In the genomic region with DNA sequence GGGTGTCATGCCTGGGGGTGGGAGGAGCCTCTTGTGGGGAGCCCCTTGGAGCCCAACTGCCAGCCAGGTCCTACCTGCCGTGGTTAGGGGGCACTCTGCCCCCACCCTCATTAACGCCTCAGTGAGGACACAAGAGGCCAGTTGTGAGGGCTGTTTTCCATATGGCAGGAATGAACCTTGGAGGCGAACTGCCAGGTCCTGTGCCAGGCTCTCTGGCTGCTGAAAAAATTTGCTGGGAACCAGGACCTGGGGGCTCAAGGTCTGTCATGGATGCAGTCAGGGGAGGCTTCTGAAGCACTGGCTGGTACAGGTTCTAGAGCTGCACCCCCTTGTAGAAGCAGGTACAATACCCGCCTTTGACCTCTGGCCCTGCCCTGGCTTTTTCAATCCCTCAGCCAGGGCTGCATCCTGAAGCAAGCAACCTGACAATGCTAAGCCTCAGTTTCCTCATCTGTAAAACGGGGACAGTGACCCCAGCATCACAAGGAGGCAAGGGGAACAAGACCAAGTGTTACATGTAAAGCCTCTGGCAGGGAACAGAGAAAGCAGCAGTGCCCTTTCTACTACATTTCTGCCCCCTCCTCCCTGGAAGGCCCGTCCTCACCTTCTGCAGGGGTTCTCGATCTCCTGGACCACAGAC, we compare ENCODE assay signal across 21 cellular contexts. TPM values are rescaled to one million over a fixed set of nuclear protein-coding genes. Genes with fewer than 3 reads are reported as not detected.
DNase-seq lines count a peak whose midpoint lies in the region; ATAC-seq and TF ChIP-seq lines count a peak whose summit lies in the region.
"Had no signal": no experiment of that assay in that cellular context is flagged by ENCODE, and none has a peak within 500 bp of the region (broad histone marks: within the 10 kb centered on the region; RNA-seq: fewer than 3 reads in every experiment).

No MANE protein-coding gene starts in this region.

- H3K23ac ChIP-seq in IMR-90 (ENCODE audit: low read depth, low read length) = no peak overlapping the region

- CTCF ChIA-PET in IMR-90 (lab: Yijun Ruan, JAX) = interaction anchor here (1.3 to 1.4 kb wide), 3 partner anchors 11 to 57 kb away, joined by 3 to 8 read pairs (median 5); no protein-coding TSS in a partner anchor

- no peak overlapping the region for H2BK20ac ChIP-seq in IMR-90 (ENCODE audit: low read depth, low read length)

- no peak overlapping the region; the same call in 1 of the 2 replicates for H3K56ac ChIP-seq in IMR-90 (ENCODE audit: extremely low read depth, insufficient read depth, low read length)

- no peak overlapping the region; the same call in 2 of the 3 replicates for H2BK15ac ChIP-seq in IMR-90 (ENCODE audit: low read depth, low read length)

- H3K4ac ChIP-seq in IMR-90 (ENCODE audit: low read depth, low read length) = no peak overlapping the region; the same call in 1 of the 2 replicates

- ATAC-seq in IMR-90 (ENCODE audit: low read depth) = no peak
- ATAC-seq in HG02852 (IDR thresholded peaks at IDR 0.05; ENCODE audit: unreplicated experiment) = no peak
- ATAC-seq: activated CD8-positive, alpha-beta memory T cell treated with anti-CD3 and anti-CD28 coated beads, Interleukin-2, amount 10 ng/mL, durations not matched to agents 7 days and 5 days; CD8-positive, alpha-beta T cell had no signal

- no peak overlapping the region for H4K91ac ChIP-seq in IMR-90 (ENCODE audit: insufficient read depth, low read depth, low read length)

- BruUV-seq in IMR-90 (replicated peaks; lab: Mats Ljungman, UMichigan) = no TSS peak

- DNase-seq in DMS79 (lab: John Stamatoyannopoulos, UW) = peak; percentile 67
- DNase-seq in IMR-90 = no peak
- DNase-seq in cerebellar cortex (ENCODE audit: low spot score) = peak; percentile 72
- DNase-seq in activated gamma-delta T cell (lab: John Stamatoyannopoulos, UW) = no peak
- DNase-seq in HPDE6-E6E7 (ENCODE audit: extremely low spot score) = no peak
- DNase-seq: activated CD4-positive, alpha-beta T cell treated with anti-CD3 and anti-CD28 coated beads, Interleukin-2, amount 10 ng/mL, durations not matched to agents 24 days and 14 days; activated CD8-positive, alpha-beta memory T cell treated with anti-CD3 and anti-CD28 coated beads, Interleukin-2, amount 10 ng/mL, durations not matched to agents 7 days and 5 days; CD8-positive, alpha-beta T cell; immature natural killer cell; lower lobe of right lung; naive B cell; NCI-H748 treated with DMSO at 0.1 percent for 48 hours; occipital lobe; OCI-M1; SIG-M5; T-helper 1 cell had no signal

- H3K9me1 ChIP-seq in IMR-90 (ENCODE audit: insufficient read depth, low read length) = peaks cover 7% of the 10 kb centered on the region; the same call in 1 of the 2 replicates

- H3K36me3 ChIP-seq in IMR-90 (ENCODE audit: control insufficient read depth, insufficient read depth, low read length) (no peaks in the 10 kb centered on the region; the same call in 1 of the 2 replicates), skeletal muscle satellite cell (ENCODE audit: insufficient read depth, low read length) (peaks cover 2% of the 10 kb centered on the region)
- H3K36me3 ChIP-seq: lower lobe of right lung had no signal

- H3K14ac ChIP-seq in IMR-90 (replicated peaks; ENCODE audit: low read depth, low read length) = no peak overlapping the region

- no peak overlapping the region for H2AK9ac ChIP-seq in IMR-90 (replicated peaks; ENCODE audit: low read depth, low read length, poor library complexity)

- H3K27me3 ChIP-seq in IMR-90 (ENCODE audit: control insufficient read depth, insufficient read depth, low read length) (no peaks in the 10 kb centered on the region), skeletal muscle satellite cell (ENCODE audit: control insufficient read depth, insufficient read depth, low read length) (peaks cover 3% of the 10 kb centered on the region)
- H3K27me3 ChIP-seq: testis had no signal

- no peak overlapping the region for H2BK120ac ChIP-seq in IMR-90 (ENCODE audit: low read depth, low read length)

- H3K27ac ChIP-seq in IMR-90 (ENCODE audit: insufficient read depth, low read length) = no peak overlapping the region
- H3K27ac ChIP-seq: epithelial cell of prostate, lower lobe of right lung had no signal

- intact Hi-C loops in IMR-90 (cut with micrococcal nuclease) = no loop called here

- no peak overlapping the region for H4K5ac ChIP-seq in IMR-90 (ENCODE audit: low read depth, low read length)

- H2AK5ac ChIP-seq in IMR-90 (ENCODE audit: low read depth, low read length) = no peak overlapping the region

- no peak for TF ChIP-seq POLR2A in IMR-90 (IDR thresholded peaks at IDR 0.05; ENCODE audit: low read depth, low read length)

- 93% methylated on average over 2 of the region's 7 CpGs; no CpG with 5 or more reads in 1 of the 2 experiments for WGBS in IMR-90 (ENCODE audit: extremely low coverage in 2 of 2, insufficient read length in 1 of 2), 2 experiments

- H3K9ac ChIP-seq in IMR-90 (ENCODE audit: low read depth, low read length) (no peak overlapping the region), skeletal muscle satellite cell (ENCODE audit: low read depth, low read length) (no peak overlapping the region)

- no peak overlapping the region for H4K8ac ChIP-seq in IMR-90 (ENCODE audit: low read depth in 2 of 2, low read length in 2 of 2)

- no peaks in the 10 kb centered on the region; a peak in 1 of 4 replicates for H3K79me1 ChIP-seq in IMR-90 (ENCODE audit: low read depth in 1 of 2, low read length in 2 of 2)

- H2AFZ ChIP-seq in IMR-90 (replicated peaks; ENCODE audit: low read length, poor library complexity) = peak overlapping the region; percentile 16

- no peak overlapping the region for H2BK5ac ChIP-seq in IMR-90 (ENCODE audit: low read depth, low read length, poor library complexity, severe bottlenecking)

- TF ChIP-seq RAD21 in IMR-90 (IDR thresholded peaks at IDR 0.05; ENCODE audit: low read length) = no peak

- in situ Hi-C loops in IMR-90 (cut with MboI; ENCODE audit: low sequenced_read_pairs) = no loop called here

- H3K4me1 ChIP-seq in IMR-90 (ENCODE audit: control insufficient read depth, insufficient read depth, low read length) (peaks cover 14% of the 10 kb centered on the region), skeletal muscle satellite cell (ENCODE audit: control insufficient read depth, insufficient read depth, low read length) (peaks cover 12% of the 10 kb centered on the region)

- H3K18ac ChIP-seq in IMR-90 (ENCODE audit: low read depth, low read length) = no peak overlapping the region; the same call in 1 of the 2 replicates

- POLR2A ChIA-PET in IMR-90 (lab: Charles Lee; ENCODE audit: unreplicated experiment) = no interaction called here

- H3K4me3 ChIP-seq in IMR-90 (ENCODE audit: insufficient read depth, low read depth, low read length) = no peak overlapping the region
- H3K4me3 ChIP-seq in skeletal muscle satellite cell (ENCODE audit: low read length) = no peak overlapping the region
- H3K4me3 ChIP-seq: lower lobe of right lung, testis had no signal

- dilution Hi-C loops in IMR-90 (cut with HindIII; ENCODE audit: low sequenced_read_pairs, unreplicated experiment) = no loop called here

- H4K20me1 ChIP-seq in IMR-90 (ENCODE audit: insufficient read depth, low read length) = peaks cover 3% of the 10 kb centered on the region

- TF ChIP-seq CTCF in IMR-90 (conservative IDR thresholded peaks at IDR 0.05; ENCODE audit: low read depth, low read length) = no peak

- H3K4me2 ChIP-seq in IMR-90 (ENCODE audit: low read depth, low read length) = no peak overlapping the region
- H3K4me2 ChIP-seq in skeletal muscle satellite cell (ENCODE audit: low read length) = peak overlapping the region; percentile 14

- H3K9me3 ChIP-seq in IMR-90 (ENCODE audit: control insufficient read depth, insufficient read depth, low read length) (no peaks in the 10 kb centered on the region), skeletal muscle satellite cell (replicated peaks; ENCODE audit: low read length) (no peaks in the 10 kb centered on the region)
- H3K9me3 ChIP-seq: lower lobe of right lung, testis had no signal

TF ChIP-seq in IMR-90, 13 proteins besides CTCF, POLR2A, EP300 and RAD21 (continues in another document):
- TF ChIP-seq FOS (IDR thresholded peaks at IDR 0.05; ENCODE audit: low read depth, low read length) = no peak
- no peak for TF ChIP-seq CHD1 (IDR thresholded peaks at IDR 0.05; ENCODE audit: low read depth, low read length)
- TF ChIP-seq RCOR1 (IDR thresholded peaks at IDR 0.05; ENCODE audit: insufficient replicate concordance, low read length) = no peak
- no peak for TF ChIP-seq NFE2L2 (IDR thresholded peaks at IDR 0.05; ENCODE audit: low read depth, low read length)
- TF ChIP-seq BHLHE40 (IDR thresholded peaks at IDR 0.05; ENCODE audit: low read depth, low read length) = no peak
- TF ChIP-seq MAFK (IDR thresholded peaks at IDR 0.05; ENCODE audit: low read depth, low read length) = no peak
- TF ChIP-seq, protein P1, sequence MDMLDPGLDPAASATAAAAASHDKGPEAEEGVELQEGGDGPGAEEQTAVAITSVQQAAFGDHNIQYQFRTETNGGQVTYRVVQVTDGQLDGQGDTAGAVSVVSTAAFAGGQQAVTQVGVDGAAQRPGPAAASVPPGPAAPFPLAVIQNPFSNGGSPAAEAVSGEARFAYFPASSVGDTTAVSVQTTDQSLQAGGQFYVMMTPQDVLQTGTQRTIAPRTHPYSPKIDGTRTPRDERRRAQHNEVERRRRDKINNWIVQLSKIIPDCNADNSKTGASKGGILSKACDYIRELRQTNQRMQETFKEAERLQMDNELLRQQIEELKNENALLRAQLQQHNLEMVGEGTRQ (IDR thresholded peaks at IDR 0.05; ENCODE audit: low read depth, low read length) = no peak
- TF ChIP-seq MXI1 (IDR thresholded peaks at IDR 0.05; ENCODE audit: borderline replicate concordance, low read depth, low read length) = no peak
- TF ChIP-seq CEBPB (IDR thresholded peaks at IDR 0.05; ENCODE audit: low read depth, low read length) = no peak
- TF ChIP-seq RFX5 (IDR thresholded peaks at IDR 0.05; ENCODE audit: low read depth, low read length) = no peak
- TF ChIP-seq MAZ (IDR thresholded peaks at IDR 0.05; ENCODE audit: borderline replicate concordance, low read depth, low read length) = no peak

RNA-seq across cellular contexts. Expression of gene LRRC75A, which starts 27.9 kb away (rescaled TPM):
- total RNA-seq in IMR-90 (2012; rRNA removed) = 0.56 and 0.72 TPM in 2 replicates
- 0.89 and 1.0 TPM in 2 replicates for polyA plus RNA-seq in IMR-90 (2012; rRNA removed)
- 0.05 and 1.0 TPM in 2 replicates for polyA plus RNA-seq in IMR-90 (2012; cell fraction: cytosol; rRNA removed)
- polyA plus RNA-seq in IMR-90 (2012; cell fraction: nucleus; rRNA removed; ENCODE audit: low replicate concordance) = 2.2 and 3.2 TPM in 2 replicates
- 0.51 and 0.87 TPM in 2 replicates for total RNA-seq in skeletal muscle satellite cell (2012; rRNA removed)
- total RNA-seq: bronchial epithelial cell had no signal

RNA-seq across cellular contexts. Expression of gene TRPV2, which starts 48.8 kb away (rescaled TPM):
- total RNA-seq in IMR-90 (2012; rRNA removed) = 27.2 and 30.8 TPM in 2 replicates
- polyA plus RNA-seq in IMR-90 (2012; rRNA removed) = 32.8 and 36.4 TPM in 2 replicates
- 28.0 and 41.7 TPM in 2 replicates for polyA plus RNA-seq in IMR-90 (2012; cell fraction: cytosol; rRNA removed)
- polyA plus RNA-seq in IMR-90 (2012; cell fraction: nucleus; rRNA removed; ENCODE audit: low replicate concordance) = 30.3 and 55.3 TPM in 2 replicates
- total RNA-seq in skeletal muscle satellite cell (2012; rRNA removed) = 59.8 and 117 TPM in 2 replicates

Comparison
In these comparisons a context has a peak if more than half of its experiments do, and no peak if none do; other contexts are left out.
1. DNase-seq: peak in DMS79 (single experiment) and cerebellar cortex (single experiment); none in IMR-90 (single experiment), activated gamma-delta T cell (single experiment) and HPDE6-E6E7 (single experiment).